ENCODE assay signal across 1 cellular context in genomic region chr1:93720931-93721614, GRCh38.
TF ChIP-seq lines count a peak whose summit lies in the region.

No MANE protein-coding gene starts in this region.

TF ChIP-seq in HepG2, 621 proteins besides CTCF, POLR2A, EP300 and RAD21:
- TF ChIP-seq FOSL1 (CRISPR knock-in tag; IDR thresholded peaks at IDR 0.05; ENCODE audit: borderline replicate concordance) (no peak), ZFP36 (IDR thresholded peaks at IDR 0.05; ENCODE audit: borderline replicate concordance, low read depth, low read length, partially characterized antibody) (peak; percentile 62)
